ENCODE assay signal across 8 cellular contexts in the genomic region with DNA sequence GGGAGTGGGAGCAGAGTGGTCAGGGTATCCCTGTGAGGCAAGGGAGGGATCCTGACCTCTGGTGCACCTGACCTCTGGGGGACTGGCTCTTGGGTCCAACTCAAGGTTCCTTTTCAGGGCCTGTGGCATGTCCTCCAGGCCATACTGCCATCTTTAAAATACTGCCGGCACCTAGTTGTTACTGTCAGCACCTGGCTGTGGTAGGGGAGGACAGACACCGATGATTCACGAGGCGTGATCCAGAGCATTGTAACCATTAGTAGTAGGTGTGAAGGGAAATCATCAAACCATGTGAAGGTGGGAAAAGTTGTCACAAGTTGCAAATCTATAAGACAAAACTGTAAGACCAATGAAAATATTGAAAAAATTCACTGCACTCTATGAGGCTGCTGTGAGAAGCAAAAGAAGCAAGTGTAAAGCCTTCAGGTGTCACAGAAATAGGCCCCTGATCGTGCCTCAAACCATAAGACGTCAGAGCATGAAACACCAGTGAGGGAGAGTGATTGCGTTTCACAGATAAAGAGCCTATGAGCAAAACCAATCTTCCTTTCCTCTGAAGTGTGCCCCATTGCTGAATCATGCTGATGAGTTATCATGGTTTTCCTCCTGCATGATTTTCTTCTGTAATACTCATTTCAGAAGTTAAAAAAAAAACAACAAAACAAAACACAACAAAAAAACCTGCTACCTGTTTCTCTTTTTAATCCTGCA. TPM values are rescaled to one million over a fixed set of nuclear protein-coding genes. Genes with fewer than 3 reads are reported as not detected.
A peak's percentile ranks its signal among the peaks of the same experiment; 100 is the strongest.
DNase-seq lines count a peak whose midpoint lies in the region; ATAC-seq and TF ChIP-seq lines count a peak whose summit lies in the region.

No MANE protein-coding gene starts in this region.

- no peak overlapping the region for H4K5ac ChIP-seq in H9 (ENCODE audit: insufficient read length, low read depth, low read length)

- H3K4me3 ChIP-seq in BLaER1 treated with 17β-estradiol and CSF1 and Interleukin-3, amounts not matched to agents 10 nM and 100 nM: no peak overlapping the region
- H3K4me3 ChIP-seq in Loucy (ENCODE audit: low read length, poor library complexity, severe bottlenecking): no peak overlapping the region

- H3K23me2 ChIP-seq in H9 (ENCODE audit: insufficient read length, low read depth, low read length, poor library complexity, severe bottlenecking): no peaks in the 10 kb centered on the region

- no peaks in the 10 kb centered on the region for H3K79me1 ChIP-seq in H9 (ENCODE audit: insufficient read depth, low read depth, low read length, poor library complexity, severe bottlenecking)

- TF ChIP-seq CTCF in Loucy (conservative IDR thresholded peaks at IDR 0.05; ENCODE audit: low read length): no peak
- no peak for TF ChIP-seq CTCF in H9 (conservative IDR thresholded peaks at IDR 0.05)

- H3K36me3 ChIP-seq in BLaER1 treated with 17β-estradiol and CSF1 and Interleukin-3, amounts not matched to agents 10 nM and 100 nM: no peaks in the 10 kb centered on the region
- no peaks in the 10 kb centered on the region for H3K36me3 ChIP-seq in Loucy (ENCODE audit: insufficient read depth, low read length)

- peak; percentile 94 to 96 for ATAC-seq in naive thymus-derived CD8-positive, alpha-beta T cell
- ATAC-seq in GM18873 (IDR thresholded peaks at IDR 0.05; ENCODE audit: low FRiP score, unreplicated experiment): no peak

- H3K23ac ChIP-seq in H9 (ENCODE audit: insufficient read length, low read depth, low read length): no peak overlapping the region

- H2BK12ac ChIP-seq in H9 (ENCODE audit: insufficient read length, low read depth, low read length): no peak overlapping the region

- H3K9me3 ChIP-seq in BLaER1 treated with 17β-estradiol and CSF1 and Interleukin-3, amounts not matched to agents 10 nM and 100 nM (replicated peaks in 1 of 11): peaks cover 0 to 12% (median 0%) of the 10 kb centered on the region in 11 experiments; a peak in 3 of 22 replicates
- H3K9me3 ChIP-seq in Loucy (ENCODE audit: insufficient read depth, low read depth, low read length) (no peaks in the 10 kb centered on the region), H9 (ENCODE audit: control insufficient read depth, low read depth, low read length) (no peaks in the 10 kb centered on the region)

- no peak overlapping the region for H3K4ac ChIP-seq in H9 (ENCODE audit: low read depth, low read length)

- no peaks in the 10 kb centered on the region for H3F3A ChIP-seq in Loucy (ENCODE audit: low read depth)

- H3K14ac ChIP-seq in H9 (ENCODE audit: insufficient read depth, low read length): no peak overlapping the region; the same call in 1 of the 2 replicates

- H3K56ac ChIP-seq in H9 (ENCODE audit: insufficient read length, low read depth, low read length): no peak overlapping the region

- peaks cover 19 to 86% (median 48%) of the 10 kb centered on the region in 4 donors for H3K4me1 Mint-ChIP-seq in naive thymus-derived CD8-positive, alpha-beta T cell
- peaks cover 6% of the 10 kb centered on the region in 2 experiments for H3K4me1 Mint-ChIP-seq in H9

- no peaks in the 10 kb centered on the region for H4K20me1 ChIP-seq in BLaER1 treated with 17β-estradiol and CSF1 and Interleukin-3, amounts not matched to agents 10 nM and 100 nM
- no peaks in the 10 kb centered on the region for H4K20me1 ChIP-seq in Loucy (ENCODE audit: insufficient read depth, low read length, poor library complexity, severe bottlenecking)
- H4K20me1 ChIP-seq in H9 (ENCODE audit: control insufficient read depth, insufficient read depth, insufficient read length): no peaks in the 10 kb centered on the region

- H3K27me3 Mint-ChIP-seq in naive thymus-derived CD8-positive, alpha-beta T cell: no peaks in the 10 kb centered on the region
- no peaks in the 10 kb centered on the region; the same call in 1 of the 2 replicates for H3K27me3 Mint-ChIP-seq in H9 (ENCODE audit: low read depth)

- no peak overlapping the region for H2AFZ ChIP-seq in Loucy (ENCODE audit: low read length)
- H2AFZ ChIP-seq in H9 (ENCODE audit: low read length): no peak overlapping the region

- H2AK5ac ChIP-seq in H9 (ENCODE audit: insufficient read length, low read length): no peak overlapping the region

- no peaks in the 10 kb centered on the region for H3K36me3 Mint-ChIP-seq in naive thymus-derived CD8-positive, alpha-beta T cell
- H3K36me3 Mint-ChIP-seq in H9 (ENCODE audit: insufficient read depth in 1 of 3, low read depth in 3 of 3): no peaks in the 10 kb centered on the region; a peak in 1 of 7 replicates

- peaks cover 26 to 39% (median 32%) of the 10 kb centered on the region in 10 experiments for H3K4me1 ChIP-seq in BLaER1 treated with 17β-estradiol and CSF1 and Interleukin-3, amounts not matched to agents 10 nM and 100 nM
- H3K4me1 ChIP-seq in Loucy (ENCODE audit: insufficient read depth, low read length, poor library complexity, severe bottlenecking) (peaks cover 25% of the 10 kb centered on the region), H9 (ENCODE audit: insufficient read depth, low read length) (no peaks in the 10 kb centered on the region)

- no peak overlapping the region for H3K18ac ChIP-seq in H9 (ENCODE audit: insufficient read length, low read depth, low read length)

- H4K91ac ChIP-seq in H9 (ENCODE audit: insufficient read length, low read depth, low read length): no peak overlapping the region

- H3K9me3 Mint-ChIP-seq in naive thymus-derived CD8-positive, alpha-beta T cell: peaks cover 0 to 3% (median 0%) of the 10 kb centered on the region in 9 donors
- H3K9me3 Mint-ChIP-seq in H9: no peaks in the 10 kb centered on the region

- peak overlapping the region in 10 of 11 experiments; percentile 10 to 84 (median 58); a peak in 19 of 22 replicates for H3K4me2 ChIP-seq in BLaER1 treated with 17β-estradiol and CSF1 and Interleukin-3, amounts not matched to agents 10 nM and 100 nM
- H3K4me2 ChIP-seq in Loucy (ENCODE audit: low read depth, low read length, poor library complexity, severe bottlenecking) (peak overlapping the region; percentile 20), H9 (ENCODE audit: insufficient read depth, insufficient read length, low read length) (no peak overlapping the region)

- H3K27ac ChIP-seq in BLaER1 treated with 17β-estradiol and CSF1 and Interleukin-3, amounts not matched to agents 10 nM and 100 nM: peak overlapping the region in 3 of 11 experiments; percentile 27 to 37 (median 32); a peak in 3 of 22 replicates
- H3K27ac ChIP-seq in H9 (ENCODE audit: insufficient read length, low read depth, low read length): no peak overlapping the region

- POLR2A ChIA-PET in naive thymus-derived CD8-positive, alpha-beta T cell (lab: Charles Lee): no interaction called here

- no peaks in the 10 kb centered on the region for H3K27me3 ChIP-seq in BLaER1 treated with 17β-estradiol and CSF1 and Interleukin-3, amounts not matched to agents 10 nM and 100 nM
- H3K27me3 ChIP-seq in Loucy (ENCODE audit: insufficient read depth, low read length, poor library complexity, severe bottlenecking): no peaks in the 10 kb centered on the region
- no peaks in the 10 kb centered on the region for H3K27me3 ChIP-seq in H9 (ENCODE audit: insufficient read depth, low read length)

- H3K79me2 ChIP-seq in Loucy (ENCODE audit: insufficient read depth, low read length) (no peaks in the 10 kb centered on the region), H9 (ENCODE audit: insufficient read depth, low read length) (no peaks in the 10 kb centered on the region)

- H3K9ac ChIP-seq in BLaER1 treated with 17β-estradiol and CSF1 and Interleukin-3, amounts not matched to agents 10 nM and 100 nM: no peak overlapping the region
- H3K9ac ChIP-seq in Loucy (ENCODE audit: low read depth, low read length, poor library complexity, severe bottlenecking) (no peak overlapping the region), H9 (ENCODE audit: extremely low read depth, insufficient read length, low read length) (no peak overlapping the region)

- H3T11ph ChIP-seq in H9 (ENCODE audit: low read length): no peak overlapping the region

- H2BK15ac ChIP-seq in H9 (ENCODE audit: low read depth, low read length): no peak overlapping the region

- DNase-seq in activated effector memory CD4-positive, alpha-beta T cell treated with anti-CD3 and anti-CD28 coated beads, Interleukin-2, amount 50 U/mL, for 16 hours: peak; percentile 83
- DNase-seq in naive thymus-derived CD8-positive, alpha-beta T cell: peak in 9 of 10 donors; percentile 35 to 82 (median 62)
- DNase-seq in H9 (no peak), NCI-H1092 treated with DMSO at 0.1 percent for 48 hours (lab: John Stamatoyannopoulos, UW) (no peak), NCI-H2107 treated with DMSO at 0.1 percent for 48 hours (lab: John Stamatoyannopoulos, UW; ENCODE audit: unreplicated experiment) (no peak)

- no peak overlapping the region for H2BK20ac ChIP-seq in H9 (ENCODE audit: low read depth, low read length, poor library complexity, severe bottlenecking)

- peak overlapping the region in 7 of 10 donors; percentile 18 to 51 (median 25) for H3K4me3 Mint-ChIP-seq in naive thymus-derived CD8-positive, alpha-beta T cell
- H3K4me3 Mint-ChIP-seq in H9: no peak overlapping the region

- H2BK120ac ChIP-seq in H9 (ENCODE audit: low read depth, low read length, poor library complexity, severe bottlenecking): no peak overlapping the region

- WGBS in H9 (ENCODE audit: extremely low coverage, insufficient read length, low lambda C conversion rate): no CpG with 5 or more reads among the region's 7 CpGs

- peak overlapping the region; percentile 31 to 91 (median 81) for H3K27ac Mint-ChIP-seq in naive thymus-derived CD8-positive, alpha-beta T cell
- H3K27ac Mint-ChIP-seq in H9: no peak overlapping the region; a peak in 1 of 7 replicates

- no peak overlapping the region for H4K8ac ChIP-seq in H9 (replicated peaks; ENCODE audit: insufficient read length, low read depth, low read length)

- H3K9me2 ChIP-seq in Loucy (replicated peaks; ENCODE audit: low read depth, low read length): no peaks in the 10 kb centered on the region

- H2BK5ac ChIP-seq in H9 (ENCODE audit: insufficient read length, low read length): no peak overlapping the region

RNA-seq across cellular contexts. Expression of gene CDC7, which starts 55.3 kb away (rescaled TPM):
- 1 to 10 TPM; 9.1 to 9.5 TPM for total RNA-seq in naive thymus-derived CD8-positive, alpha-beta T cell
- polyA plus RNA-seq in naive thymus-derived CD8-positive, alpha-beta T cell: 1 to 10 TPM; 2.9 to 3.5 (median 3.3) TPM
- total RNA-seq in H9 (2021): 41.6 and 43.4 TPM in 2 replicates

Comparison
In these comparisons a context has a peak if more than half of its experiments do, and no peak if none do; other contexts are left out.
1. DNase-seq: peak in activated effector memory CD4-positive, alpha-beta T cell treated with anti-CD3 and anti-CD28 coated beads, Interleukin-2, amount 50 U/mL, for 16 hours (single experiment) and naive thymus-derived CD8-positive, alpha-beta T cell (9 of 10); none in H9 (single experiment), NCI-H1092 treated with DMSO at 0.1 percent for 48 hours (single experiment) and NCI-H2107 treated with DMSO at 0.1 percent for 48 hours (single experiment).
2. H3K27ac Mint-ChIP-seq: peak in naive thymus-derived CD8-positive, alpha-beta T cell (10 of 10); none in H9 (0 of 3).
3. H3K4me3 Mint-ChIP-seq: peak in naive thymus-derived CD8-positive, alpha-beta T cell (7 of 10); none in H9 (0 of 2).